ENCODE assay signal across 26 cellular contexts in genomic region chr2:64481665-64482064, GRCh38.
"Had no signal": no experiment of that assay in that cellular context is flagged by ENCODE, and none has a peak within 500 bp of the region (broad histone marks: within the 10 kb centered on the region; RNA-seq: fewer than 3 reads in every experiment).

No MANE protein-coding gene starts in this region.

- H3K36me3 ChIP-seq: neutrophil, pancreas, prostate gland, right lobe of liver, sigmoid colon, suprapubic skin, tibial artery, transverse colon, upper lobe of right lung, uterus had no signal

- H3K27me3 ChIP-seq: neutrophil, pancreas, right lobe of liver, sigmoid colon, suprapubic skin, testis, tibial artery, transverse colon, upper lobe of right lung, uterus had no signal

- H3K4me1 ChIP-seq: pancreas, prostate gland, right lobe of liver, testis, tibial artery, upper lobe of right lung, uterus had no signal

- DNase-seq: naive thymus-derived CD8-positive, alpha-beta T cell; nephron progenitor cell; nucleus accumbens; pancreas; right cardiac atrium; right lobe of liver; sigmoid colon; small intestine; stimulated activated CD4-positive, alpha-beta T cell treated with anti-CD3 and anti-CD28 coated beads, Interleukin-15, amount 100 ng/mL, for 24 hours; stimulated activated CD4-positive, alpha-beta T cell treated with anti-CD3 and anti-CD28 coated beads, Interleukin-2, amount 100 ng/mL, for 24 hours; stimulated activated CD4-positive, alpha-beta T cell treated with anti-CD3 and anti-CD28 coated beads, Interleukin-2, amount 100 ng/mL, for 48 hours; stimulated activated CD4-positive, alpha-beta T cell treated with anti-CD3 and anti-CD28 coated beads, Interleukin-4, amount 100 ng/mL, for 24 hours; stimulated activated naive B cell treated with anti-CD40 and anti-IgM and Interleukin-4, amounts not matched to agents 10 μg/mL and 1 μg/mL and 100 μg/mL, for 72 hours; stimulated activated naive CD4-positive, alpha-beta T cell treated with Interleukin-2 at 50 U/mL for 16 hours; stimulated activated naive CD8-positive, alpha-beta T cell treated with anti-CD3 and anti-CD28 coated beads, Interleukin-15, amount 100 ng/mL, for 72 hours; substantia nigra; testis; tibial artery; transverse colon; upper lobe of right lung; uterus had no signal

- H3K9me3 ChIP-seq: neutrophil, pancreas, prostate gland, right lobe of liver, sigmoid colon, suprapubic skin, testis, tibial artery, transverse colon, upper lobe of right lung, uterus had no signal

- ATAC-seq: naive thymus-derived CD8-positive, alpha-beta T cell; natural killer cell treated with Interleukin-12 subunit alpha and Interleukin-12 subunit beta and Interleukin-15 and Interleukin-18, amount 100 ng/mL, for 72 hours; right cardiac atrium; right lobe of liver; stimulated activated effector memory CD8-positive, alpha-beta T cell treated with anti-CD3 and anti-CD28 coated beads, Interleukin-12 subunit alpha, Interleukin-12 subunit beta, amount 100 ng/mL, for 72 hours; stimulated activated naive B cell treated with anti-CD40 and anti-IgM and Interleukin-4, amounts not matched to agents 10 μg/mL and 1 μg/mL and 100 μg/mL, for 72 hours; stimulated activated naive CD8-positive, alpha-beta T cell treated with anti-CD3 and anti-CD28 coated beads, Interleukin-15, amount 100 ng/mL, for 72 hours; upper lobe of right lung had no signal

- H3K4me3 ChIP-seq: pancreas, prostate gland, right lobe of liver, sigmoid colon, suprapubic skin, testis, tibial artery, transverse colon, upper lobe of right lung, uterus had no signal

- H3K27ac ChIP-seq: neutrophil, pancreas, right lobe of liver, sigmoid colon, suprapubic skin, testis, tibial artery, transverse colon, upper lobe of right lung, uterus had no signal
